In genomic region chr18:34911081-34911480, GRCh38 we compare ENCODE assay signal across 13 cellular contexts.
A peak's percentile ranks its signal among the peaks of the same experiment; 100 is the strongest.
DNase-seq lines count a peak whose midpoint lies in the region; ATAC-seq and TF ChIP-seq lines count a peak whose summit lies in the region.
"Had no signal": no experiment of that assay in that cellular context is flagged by ENCODE, and none has a peak within 500 bp of the region (broad histone marks: within the 10 kb centered on the region; RNA-seq: fewer than 3 reads in every experiment).

No MANE protein-coding gene starts in this region.

- H3K4me1 ChIP-seq in SJSA1 (replicated peaks) (peaks cover 43% of the 10 kb centered on the region), gastrocnemius medialis (peaks cover 35 to 45% of the 10 kb centered on the region in 2 donors)

- no peak for TF ChIP-seq CTCF in gastrocnemius medialis (IDR thresholded peaks at IDR 0.05 in 4 of 5, conservative IDR thresholded peaks at IDR 0.05 in 1 of 5)

- H3K36me3 ChIP-seq in SJSA1 (no peaks in the 10 kb centered on the region), gastrocnemius medialis (no peaks in the 10 kb centered on the region)

- DNase-seq in SJSA1 (ENCODE audit: low read depth in 1 of 2, low spot score in 2 of 2) (no peak), iris pigment epithelial cell (ENCODE audit: low read depth) (peak; percentile 65), gastrocnemius medialis (no peak), NCI-H187 treated with DMSO at 0.1 percent for 48 hours (lab: John Stamatoyannopoulos, UW) (no peak), SW 1271 (lab: John Stamatoyannopoulos, UW) (no peak), NAMALWA (ENCODE audit: low spot score) (no peak)
- DNase-seq: ACHN; AML-193; Caco-2; CD4-positive, alpha-beta T cell; HCEC 1CT had no signal

- intact Hi-C loops in gastrocnemius medialis (cut with DNase I; ENCODE audit: low total_unique reads) = loop anchor here (5.0 kb wide), 1 partner anchor 56 kb away; no protein-coding TSS in a partner anchor

- H3K4me3 ChIP-seq in SJSA1 = no peak overlapping the region
- no peak overlapping the region for H3K4me3 ChIP-seq in gastrocnemius medialis
- H3K4me3 ChIP-seq: GM23338 had no signal

- H3K27ac ChIP-seq in SJSA1 (peak overlapping the region; percentile 43; the same call in 1 of the 2 replicates), gastrocnemius medialis (peak overlapping the region; percentile 88 to 96 (median 94))
- H3K27ac ChIP-seq: C4-2B had no signal

- H3K27me3 ChIP-seq in SJSA1 (replicated peaks) (no peaks in the 10 kb centered on the region), gastrocnemius medialis (no peaks in the 10 kb centered on the region)

- no peak for ATAC-seq in gastrocnemius medialis
- ATAC-seq: GM23338 had no signal

- TF ChIP-seq POLR2A in gastrocnemius medialis (IDR thresholded peaks at IDR 0.05) = no peak

- in situ Hi-C loops in gastrocnemius medialis (cut with MboI; ENCODE audit: low sequenced_read_pairs in 4 of 4) = no loop called here

- H3K9me3 ChIP-seq in SJSA1 (replicated peaks) = no peaks in the 10 kb centered on the region
- H3K9me3 ChIP-seq in gastrocnemius medialis = no peaks in the 10 kb centered on the region
- H3K9me3 ChIP-seq: Caco-2 had no signal
